1 cellular context compared by ENCODE assay signal in the genomic region with DNA sequence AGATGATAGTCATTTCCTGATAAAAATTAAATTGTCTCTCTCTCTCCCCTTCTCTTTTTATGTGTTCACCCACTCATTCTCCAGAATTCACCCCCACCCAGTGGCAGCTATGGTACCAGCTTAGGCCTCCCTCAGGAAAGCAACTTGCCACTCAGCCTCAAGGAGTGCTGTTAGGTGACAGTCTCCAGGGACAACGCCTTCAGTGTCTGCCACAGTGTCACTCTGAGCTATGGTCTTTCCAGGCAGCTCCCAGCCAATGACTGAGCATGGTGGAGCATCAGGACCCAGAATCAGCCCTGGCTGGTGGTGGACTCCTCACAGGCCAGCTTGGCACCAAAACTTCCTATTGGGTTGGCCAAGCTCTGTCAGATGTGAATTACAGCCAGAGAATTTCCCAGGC.
TF ChIP-seq lines count a peak whose summit lies in the region.

No MANE protein-coding gene starts in this region.

TF ChIP-seq in HCT116, 20 proteins besides CTCF, POLR2A, EP300 and RAD21:
- no peak for TF ChIP-seq POLR2AphosphoS5 (IDR thresholded peaks at IDR 0.05; ENCODE audit: low read depth, low read length)
- no peak for TF ChIP-seq EZH2phosphoT487 (IDR thresholded peaks at IDR 0.05; ENCODE audit: borderline replicate concordance)
- no peak for TF ChIP-seq TCF7L2 (IDR thresholded peaks at IDR 0.05; ENCODE audit: borderline replicate concordance, extremely low read depth, insufficient read depth, insufficient read length)
- TF ChIP-seq SP1 (IDR thresholded peaks at IDR 0.05; ENCODE audit: low read depth) = no peak
- TF ChIP-seq SRF (IDR thresholded peaks at IDR 0.05; ENCODE audit: low read depth) = no peak
- TF ChIP-seq, protein P1, sequence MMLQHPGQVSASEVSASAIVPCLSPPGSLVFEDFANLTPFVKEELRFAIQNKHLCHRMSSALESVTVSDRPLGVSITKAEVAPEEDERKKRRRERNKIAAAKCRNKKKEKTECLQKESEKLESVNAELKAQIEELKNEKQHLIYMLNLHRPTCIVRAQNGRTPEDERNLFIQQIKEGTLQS (IDR thresholded peaks at IDR 0.05) = no peak
- no peak for TF ChIP-seq ELF1 (IDR thresholded peaks at IDR 0.05; ENCODE audit: borderline replicate concordance, low read depth)
- no peak for TF ChIP-seq CBX3 (IDR thresholded peaks at IDR 0.05; ENCODE audit: low read depth)
- TF ChIP-seq ZBTB33 (IDR thresholded peaks at IDR 0.05; ENCODE audit: extremely low read depth, insufficient replicate concordance, low read length) = no peak
- TF ChIP-seq REST (IDR thresholded peaks at IDR 0.05; ENCODE audit: low read depth) = no peak
- TF ChIP-seq MAX (IDR thresholded peaks at IDR 0.05) = no peak
- no peak for TF ChIP-seq EZH2 (IDR thresholded peaks at IDR 0.05)
- TF ChIP-seq SIN3A (IDR thresholded peaks at IDR 0.05; ENCODE audit: low read depth) = no peak
- TF ChIP-seq ZNF274 (IDR thresholded peaks at IDR 0.05; ENCODE audit: low read depth, low read length) = no peak
- TF ChIP-seq EGR1 (IDR thresholded peaks at IDR 0.05; ENCODE audit: low read depth) = no peak
- TF ChIP-seq CEBPB (IDR thresholded peaks at IDR 0.05; ENCODE audit: low read depth) = no peak
- TF ChIP-seq JUND (IDR thresholded peaks at IDR 0.05) = no peak
- no peak for TF ChIP-seq FOSL1 (IDR thresholded peaks at IDR 0.05; ENCODE audit: low read depth)
- TF ChIP-seq ZFX (IDR thresholded peaks at IDR 0.05) = no peak
- no peak for TF ChIP-seq YY1 (IDR thresholded peaks at IDR 0.05; ENCODE audit: extremely low read depth, insufficient replicate concordance, low read depth, low read length)
